Comparison of ENCODE assay signal across 16 cellular contexts in genomic region chr12:129903092-129903945, GRCh38. TPM values are rescaled to one million over a fixed set of nuclear protein-coding genes. Genes with fewer than 3 reads are reported as not detected.
DNase-seq lines count a peak whose midpoint lies in the region; ATAC-seq, FAIRE-seq and TF ChIP-seq lines count a peak whose summit lies in the region.
"Had no signal": no experiment of that assay in that cellular context is flagged by ENCODE, and none has a peak within 500 bp of the region (broad histone marks: within the 10 kb centered on the region; RNA-seq: fewer than 3 reads in every experiment).

No MANE protein-coding gene starts in this region.

- no peak overlapping the region for H3K9ac ChIP-seq in mesenchymal stem cell (ENCODE audit: low read length)

- H3K23ac ChIP-seq in mesenchymal stem cell (ENCODE audit: low read length in 2 of 2) = no peak overlapping the region

- TF ChIP-seq CTCF in cardiac muscle cell (IDR thresholded peaks at IDR 0.05; ENCODE audit: low read depth, low read length) (no peak), heart right ventricle (IDR thresholded peaks at IDR 0.05) (no peak)

- no peak overlapping the region for H2BK120ac ChIP-seq in mesenchymal stem cell (ENCODE audit: low read depth, low read length)

- ATAC-seq in left cardiac atrium (no peak), heart right ventricle (no peak)
- ATAC-seq: activated CD4-positive, CD25-positive, alpha-beta regulatory T cell treated with anti-CD3 and anti-CD28 coated beads, Interleukin-2, amount 50 U/mL, for 24 hours; Panc1; T-cell had no signal

- H4K8ac ChIP-seq in mesenchymal stem cell (ENCODE audit: low read length) = no peak overlapping the region

- H3K36me3 ChIP-seq in cardiac muscle cell (no peaks in the 10 kb centered on the region), mesenchymal stem cell (ENCODE audit: control insufficient read depth in 1 of 2, insufficient read depth in 2 of 2, low read depth in 1 of 2, low read length in 2 of 2) (no peaks in the 10 kb centered on the region), urinary bladder (ENCODE audit: insufficient read depth) (no peaks in the 10 kb centered on the region), heart right ventricle (no peaks in the 10 kb centered on the region)
- H3K36me3 ChIP-seq: esophagus squamous epithelium had no signal

- DNase-seq in cardiac muscle cell (ENCODE audit: low read depth in 1 of 2, low spot score in 1 of 2) (no peak), left cardiac atrium (no peak), ecto neural progenitor cell (ENCODE audit: low spot score) (peak; percentile 72), mesenchymal stem cell (no peak), GM12891 (ENCODE audit: insufficient read length, low spot score) (no peak), heart right ventricle (no peak), SKM-1 (lab: John Stamatoyannopoulos, UW; ENCODE audit: unreplicated experiment) (no peak)
- DNase-seq: activated CD8-positive, alpha-beta memory T cell treated with anti-CD3 and anti-CD28 coated beads, Interleukin-2, amount 50 U/mL, for 48 hours; cerebellar nuclear complex; esophagus squamous epithelium; stimulated activated CD4-positive, alpha-beta T cell treated with anti-CD3 and anti-CD28 coated beads, Interleukin-12 subunit alpha, Interleukin-12 subunit beta, amount 100 ng/mL, for 4 hours; T-cell had no signal

- H2BK12ac ChIP-seq in mesenchymal stem cell (ENCODE audit: low read length in 2 of 2) = no peak overlapping the region

- H3K27me3 ChIP-seq in cardiac muscle cell = peaks cover 99% of the 10 kb centered on the region
- peaks cover 45 to 54% of the 10 kb centered on the region in 2 experiments for H3K27me3 ChIP-seq in mesenchymal stem cell (ENCODE audit: control insufficient read depth in 1 of 2, insufficient read depth in 1 of 2, low read length in 2 of 2)
- H3K27me3 ChIP-seq in heart right ventricle = peaks cover 11 to 74% (median 51%) of the 10 kb centered on the region in 7 donors

- no peak overlapping the region for H3K4ac ChIP-seq in mesenchymal stem cell (ENCODE audit: low read depth in 1 of 2, low read length in 2 of 2)

- H3K4me3 ChIP-seq in cardiac muscle cell (peak overlapping the region; percentile 11), mesenchymal stem cell (ENCODE audit: insufficient read depth in 1 of 2, low read depth in 1 of 2, low read length in 2 of 2) (peak overlapping the region in 1 of 2 experiments; percentile 20), urinary bladder (ENCODE audit: low read depth, low read length) (peak overlapping the region; percentile 17), heart right ventricle (no peak overlapping the region)
- H3K4me3 ChIP-seq: esophagus squamous epithelium had no signal

- no peak overlapping the region for H2AK5ac ChIP-seq in mesenchymal stem cell (ENCODE audit: low read length, severe bottlenecking)

- 1% methylated on average over 76 of the region's 93 CpGs for WGBS in mesenchymal stem cell
- 1% methylated on average over 93 of the region's 93 CpGs for WGBS in urinary bladder
- WGBS in heart right ventricle, 2 donors = 1 to 2% methylated on average over 92 to 93 of the region's 93 CpGs

- no peaks in the 10 kb centered on the region for H3K79me1 ChIP-seq in mesenchymal stem cell (replicated peaks; ENCODE audit: low read length, poor library complexity, severe bottlenecking)

- H3K18ac ChIP-seq in mesenchymal stem cell (ENCODE audit: low read depth in 1 of 2, low read length in 2 of 2) = no peak overlapping the region

- H2BK15ac ChIP-seq in mesenchymal stem cell (ENCODE audit: low read depth, poor library complexity, severe bottlenecking) = no peak overlapping the region

- H2AFZ ChIP-seq in mesenchymal stem cell (ENCODE audit: low read depth, low read length) = no peak overlapping the region

- no peaks in the 10 kb centered on the region for H3K9me3 ChIP-seq in cardiac muscle cell (ENCODE audit: low read depth)
- H3K9me3 ChIP-seq in mesenchymal stem cell (ENCODE audit: control insufficient read depth, low read length) = no peaks in the 10 kb centered on the region
- no peaks in the 10 kb centered on the region for H3K9me3 ChIP-seq in heart right ventricle
- H3K9me3 ChIP-seq: esophagus squamous epithelium had no signal

- H3K4me2 ChIP-seq in mesenchymal stem cell (ENCODE audit: low read length, poor library complexity, severe bottlenecking) = peak overlapping the region; percentile 81

- TF ChIP-seq POLR2A in GM12891 (IDR thresholded peaks at IDR 0.05; ENCODE audit: low read depth, low read length) = no peak

- no peak overlapping the region for H3K14ac ChIP-seq in mesenchymal stem cell (ENCODE audit: low read length in 2 of 2)

- H4K91ac ChIP-seq in mesenchymal stem cell (ENCODE audit: low read length) = no peak overlapping the region

- H3K27ac ChIP-seq in cardiac muscle cell (no peak overlapping the region), mesenchymal stem cell (ENCODE audit: low read length, poor library complexity, severe bottlenecking) (no peak overlapping the region), urinary bladder (ENCODE audit: low read depth) (no peak overlapping the region), heart right ventricle (no peak overlapping the region)
- H3K27ac ChIP-seq: esophagus squamous epithelium had no signal

- H2BK5ac ChIP-seq in mesenchymal stem cell (ENCODE audit: low read depth, low read length, poor library complexity, severe bottlenecking) = no peak overlapping the region

- FAIRE-seq in GM12891 (lab: Jason Lieb, UNC) = no peak

- H3K4me1 ChIP-seq in cardiac muscle cell (ENCODE audit: low read depth) = no peaks in the 10 kb centered on the region
- H3K4me1 ChIP-seq in mesenchymal stem cell (ENCODE audit: control insufficient read depth, insufficient read depth, low read depth, low read length) = peaks cover 20% of the 10 kb centered on the region
- no peaks in the 10 kb centered on the region for H3K4me1 ChIP-seq in urinary bladder (ENCODE audit: insufficient read depth)
- no peaks in the 10 kb centered on the region for H3K4me1 ChIP-seq in heart right ventricle
- H3K4me1 ChIP-seq: esophagus squamous epithelium had no signal

- intact Hi-C loops in left cardiac atrium (cut with DNase I) (no loop called here), heart right ventricle (cut with DNase I) (loop anchor here in 2 of 10 donors (10.0 kb wide), 2 partner anchors 1639 to 1649 kb away; partner anchors contain the start of gene TMEM132C (in 1 of the 2))

TF ChIP-seq in GM12891, 5 proteins besides CTCF, POLR2A, EP300 and RAD21:
- TF ChIP-seq PAX5 (IDR thresholded peaks at IDR 0.05; ENCODE audit: insufficient read depth, low read length, severe bottlenecking) (no peak), SPI1 (IDR thresholded peaks at IDR 0.05; ENCODE audit: low read depth, low read length) (no peak), POLR2AphosphoS5 (IDR thresholded peaks at IDR 0.05; ENCODE audit: low read depth, low read length) (no peak), POU2F2 (IDR thresholded peaks at IDR 0.05; ENCODE audit: low read depth, low read length) (no peak), TAF1 (IDR thresholded peaks at IDR 0.05; ENCODE audit: low read depth, low read length) (no peak)

RNA-seq across cellular contexts. Expression of gene TMEM132D, which starts 0.5 kb away (rescaled TPM):
- total RNA-seq in cardiac muscle cell (0.03 TPM in 1 of 2 replicates, not detected in the other), left cardiac atrium (under 1 TPM in 1 of 2 donors, not detected in 1; 0.05 TPM), urinary bladder (0.32 TPM), heart right ventricle (not detected)
- polyA plus RNA-seq in cardiac muscle cell (not detected in 2 replicates), urinary bladder (not detected), heart right ventricle (not detected)
- not detected for polyA plus RNA-seq in mesenchymal stem cell (2013, experiment 1 of 2)
- not detected for polyA plus RNA-seq in mesenchymal stem cell (2013, experiment 2 of 2)
- 0.18 TPM for polyA plus RNA-seq in GM12891 (2012; ENCODE audit: low read depth, missing spikeins)
- total RNA-seq: esophagus squamous epithelium, osteoblast, T-cell had no signal

Comparison
In these comparisons a context has a peak if more than half of its experiments do, and no peak if none do; other contexts are left out.
1. H3K4me3 ChIP-seq: peak in cardiac muscle cell (single experiment) and urinary bladder (single experiment); none in heart right ventricle (0 of 10).